In genomic region chr10:86401588-86402282, GRCh38 we compare ENCODE assay signal across 1 cellular context.
TF ChIP-seq lines count a peak whose summit lies in the region.

No MANE protein-coding gene starts in this region.

TF ChIP-seq in WTC11, 78 proteins besides CTCF, POLR2A, EP300 and RAD21 (continued from another document):
- TF ChIP-seq GRHL2 (CRISPR knock-in tag; IDR thresholded peaks at IDR 0.05; ENCODE audit: insufficient replicate concordance, severe bottlenecking) = no peak
- no peak for TF ChIP-seq ZBTB43 (CRISPR knock-in tag; IDR thresholded peaks at IDR 0.05)
- no peak for TF ChIP-seq GTF2I (CRISPR knock-in tag; conservative IDR thresholded peaks at IDR 0.05)
